ENCODE assay signal across 13 cellular contexts in genomic region chr1:183039330-183039729, GRCh38. TPM values are rescaled to one million over a fixed set of nuclear protein-coding genes. Genes with fewer than 3 reads are reported as not detected.
DNase-seq lines count a peak whose midpoint lies in the region; ATAC-seq, FAIRE-seq and TF ChIP-seq lines count a peak whose summit lies in the region.
"Had no signal": no experiment of that assay in that cellular context is flagged by ENCODE, and none has a peak within 500 bp of the region (broad histone marks: within the 10 kb centered on the region; RNA-seq: fewer than 3 reads in every experiment).

No MANE protein-coding gene starts in this region.

- no TSS peak for BruUV-seq in A673 (replicated peaks; lab: Mats Ljungman, UMichigan)
- no TSS peak for BruUV-seq in IMR-90 (replicated peaks; lab: Mats Ljungman, UMichigan)
- BruUV-seq in endothelial cell of umbilical vein (replicated peaks; lab: Mats Ljungman, UMichigan) = no TSS peak

- H3K9ac ChIP-seq in IMR-90 (ENCODE audit: low read depth, low read length) = no peak overlapping the region
- no peak overlapping the region for H3K9ac ChIP-seq in endothelial cell of umbilical vein (replicated peaks; ENCODE audit: extremely low read depth, insufficient read depth, low read length)

- no peak; the same call in 1 of the 2 replicates for ATAC-seq in IMR-90 (ENCODE audit: low read depth)
- no peak for ATAC-seq in psoas muscle
- ATAC-seq: activated CD8-positive, alpha-beta T cell treated with anti-CD3 and anti-CD28 coated beads, Interleukin-2, amount 10 ng/mL, durations not matched to agents 7 days and 5 days had no signal

- H3K9me1 ChIP-seq in IMR-90 (ENCODE audit: insufficient read depth, low read length) (peaks cover 16% of the 10 kb centered on the region), endothelial cell of umbilical vein (replicated peaks; ENCODE audit: control insufficient read depth, extremely low read depth, insufficient read depth, low read length) (no peaks in the 10 kb centered on the region)

- H2AFZ ChIP-seq in IMR-90 (replicated peaks; ENCODE audit: low read length, poor library complexity) (no peak overlapping the region), endothelial cell of umbilical vein (ENCODE audit: low read depth, low read length) (no peak overlapping the region)

- H3K18ac ChIP-seq in IMR-90 (ENCODE audit: low read depth, low read length) = no peak overlapping the region

- 76% methylated on average over 2 of the region's 4 CpGs; no CpG with 5 or more reads in 1 of the 2 experiments for WGBS in IMR-90 (ENCODE audit: extremely low coverage in 2 of 2, insufficient read length in 1 of 2), 2 experiments
- WGBS in psoas muscle, 3 donors = 73 to 83% (median 81%) methylated on average over 4 of the region's 4 CpGs

- no peak overlapping the region for H2AK9ac ChIP-seq in IMR-90 (replicated peaks; ENCODE audit: low read depth, low read length, poor library complexity)

- H3K79me1 ChIP-seq in IMR-90 (ENCODE audit: low read depth in 1 of 2, low read length in 2 of 2) = peaks cover 7 to 68% of the 10 kb centered on the region in 2 experiments

- 0 out of 2 replicates have a peak overlapping the region, but pooled peaks have one; percentile 29 for H2BK120ac ChIP-seq in IMR-90 (ENCODE audit: low read depth, low read length)

- H3K4ac ChIP-seq in IMR-90 (ENCODE audit: low read depth, low read length) = no peak overlapping the region; the same call in 1 of the 2 replicates

- no peaks in the 10 kb centered on the region for H3K36me3 ChIP-seq in A673 (ENCODE audit: insufficient read depth, low read length, poor library complexity, severe bottlenecking)
- peaks cover 4% of the 10 kb centered on the region for H3K36me3 ChIP-seq in IMR-90 (ENCODE audit: control insufficient read depth, insufficient read depth, low read length)
- no peaks in the 10 kb centered on the region for H3K36me3 ChIP-seq in endothelial cell of umbilical vein (ENCODE audit: control insufficient read depth in 2 of 2, extremely low read depth in 1 of 2, insufficient read depth in 2 of 2, low read length in 2 of 2)
- no peaks in the 10 kb centered on the region for H3K36me3 ChIP-seq in psoas muscle (ENCODE audit: insufficient read depth in 1 of 2, low read depth in 1 of 2)

- peak overlapping the region; percentile 17 for H2BK5ac ChIP-seq in IMR-90 (ENCODE audit: low read depth, low read length, poor library complexity, severe bottlenecking)

- TF ChIP-seq CTCF in A673 (conservative IDR thresholded peaks at IDR 0.05; ENCODE audit: low read depth, low read length) = no peak
- TF ChIP-seq CTCF in IMR-90 (conservative IDR thresholded peaks at IDR 0.05; ENCODE audit: low read depth, low read length) = no peak
- no peak for TF ChIP-seq CTCF in endothelial cell of umbilical vein (IDR thresholded peaks at IDR 0.05; ENCODE audit: extremely low read depth in 1 of 2, insufficient read depth in 1 of 2, low read depth in 1 of 2, low read length in 2 of 2)
- no peak for TF ChIP-seq CTCF in psoas muscle (IDR thresholded peaks at IDR 0.05)

- H2BK20ac ChIP-seq in IMR-90 (ENCODE audit: low read depth, low read length) = peak overlapping the region; percentile 33; the same call in 1 of the 2 replicates

- H2BK15ac ChIP-seq in IMR-90 (ENCODE audit: low read depth, low read length) = no peak overlapping the region

- H3K56ac ChIP-seq in IMR-90 (ENCODE audit: extremely low read depth, insufficient read depth, low read length) = no peak overlapping the region

- peak overlapping the region; percentile 4 for H3K4me3 ChIP-seq in A673 (ENCODE audit: low read depth, low read length, poor library complexity, severe bottlenecking)
- no peak overlapping the region for H3K4me3 ChIP-seq in IMR-90 (ENCODE audit: insufficient read depth, low read depth, low read length)
- H3K4me3 ChIP-seq in endothelial cell of umbilical vein (replicated peaks in 1 of 3; ENCODE audit: insufficient read depth in 1 of 3, low read depth in 1 of 3, low read length in 3 of 3) = no peak overlapping the region
- H3K4me3 ChIP-seq in psoas muscle = peak overlapping the region; percentile 4

- H4K20me1 ChIP-seq in IMR-90 (ENCODE audit: insufficient read depth, low read length) = peaks cover 89% of the 10 kb centered on the region
- no peaks in the 10 kb centered on the region for H4K20me1 ChIP-seq in endothelial cell of umbilical vein (replicated peaks; ENCODE audit: control insufficient read depth, extremely low read depth, insufficient read depth, low read length)

- in situ Hi-C loops in IMR-90 (cut with MboI; ENCODE audit: low sequenced_read_pairs) = no loop called here

- no peak for TF ChIP-seq RAD21 in IMR-90 (IDR thresholded peaks at IDR 0.05; ENCODE audit: low read length)

- H3K4me2 ChIP-seq in IMR-90 (ENCODE audit: low read depth, low read length) (peak overlapping the region; percentile 33; the same call in 1 of the 2 replicates), endothelial cell of umbilical vein (ENCODE audit: insufficient read depth, low read length) (peak overlapping the region; percentile 57)

- no peak overlapping the region for H4K5ac ChIP-seq in IMR-90 (ENCODE audit: low read depth, low read length)

- CTCF ChIA-PET in A673 (lab: Charles Lee) = no interaction called here
- CTCF ChIA-PET in IMR-90 (lab: Yijun Ruan, JAX) = no interaction called here
- CTCF ChIA-PET in endothelial cell of umbilical vein (lab: Charles Lee) = interaction anchor here (1.2 to 2.4 kb wide), 5 partner anchors 11 to 196 kb away, joined by 3 to 8 read pairs (median 4); no protein-coding TSS in a partner anchor

- POLR2A ChIA-PET in A673 (lab: Charles Lee; ENCODE audit: low non-redundant PET) = no interaction called here
- POLR2A ChIA-PET in IMR-90 (lab: Charles Lee; ENCODE audit: unreplicated experiment) = no interaction called here
- POLR2A ChIA-PET in endothelial cell of umbilical vein (lab: Charles Lee) = no interaction called here

- peaks cover 94% of the 10 kb centered on the region for H3K79me2 ChIP-seq in endothelial cell of umbilical vein (ENCODE audit: control insufficient read depth, insufficient read depth, low read length)

- H3K9me3 ChIP-seq in A673 (ENCODE audit: low read depth, low read length, poor library complexity, severe bottlenecking) = no peaks in the 10 kb centered on the region
- H3K9me3 ChIP-seq in IMR-90 (ENCODE audit: control insufficient read depth, insufficient read depth, low read length) = no peaks in the 10 kb centered on the region
- no peaks in the 10 kb centered on the region for H3K9me3 ChIP-seq in endothelial cell of umbilical vein (replicated peaks; ENCODE audit: control insufficient read depth, insufficient read depth, low read length)
- no peaks in the 10 kb centered on the region for H3K9me3 ChIP-seq in psoas muscle

- intact Hi-C loops in A673 (cut with micrococcal nuclease; ENCODE audit: unreplicated experiment) = no loop called here
- intact Hi-C loops in IMR-90 (cut with micrococcal nuclease) = no loop called here
- intact Hi-C loops in endothelial cell of umbilical vein (cut with micrococcal nuclease) = loop anchor here (5.0 kb wide), 1 partner anchor 68 kb away; no protein-coding TSS in a partner anchor
- intact Hi-C loops in psoas muscle (cut with DNase I) = no loop called here

- peak overlapping the region; percentile 98 for H3K27ac ChIP-seq in A673 (ENCODE audit: low read depth, low read length, poor library complexity, severe bottlenecking)
- H3K27ac ChIP-seq in IMR-90 (ENCODE audit: insufficient read depth, low read length) = no peak overlapping the region
- peak overlapping the region; percentile 59 for H3K27ac ChIP-seq in endothelial cell of umbilical vein (ENCODE audit: insufficient read depth, low read depth, low read length)
- H3K27ac ChIP-seq in psoas muscle = peak overlapping the region; percentile 65

- H3K4me1 ChIP-seq in A673 (ENCODE audit: insufficient read depth, low read length, poor library complexity, severe bottlenecking) = peaks cover 75% of the 10 kb centered on the region
- H3K4me1 ChIP-seq in IMR-90 (ENCODE audit: control insufficient read depth, insufficient read depth, low read length) = peaks cover 24% of the 10 kb centered on the region
- H3K4me1 ChIP-seq in endothelial cell of umbilical vein (ENCODE audit: control insufficient read depth, extremely low read depth, insufficient read depth, low read length) = peaks cover 27% of the 10 kb centered on the region
- H3K4me1 ChIP-seq in psoas muscle = peaks cover 49% of the 10 kb centered on the region

- TF ChIP-seq POLR2A in IMR-90 (IDR thresholded peaks at IDR 0.05; ENCODE audit: low read depth, low read length) (no peak), endothelial cell of umbilical vein (IDR thresholded peaks at IDR 0.05; ENCODE audit: low read depth, low read length) (no peak)

- DNase-seq in A673 (ENCODE audit: low spot score) (no peak), IMR-90 (no peak), endothelial cell of umbilical vein (ENCODE audit: low read depth, low spot score) (no peak), psoas muscle (no peak), amygdala (lab: John Stamatoyannopoulos, UW) (no peak), NCI-H774 (lab: John Stamatoyannopoulos, UW) (no peak), H4 (ENCODE audit: low spot score) (no peak)
- no peak for DNase-seq in activated CD4-positive, CD25-positive, alpha-beta regulatory T cell treated with anti-CD3 and anti-CD28 coated beads, Interleukin-2, amount 50 U/mL, for 72 hours
- DNase-seq: activated CD8-positive, alpha-beta T cell treated with anti-CD3 and anti-CD28 coated beads, Interleukin-2, amount 10 ng/mL, durations not matched to agents 7 days and 5 days; activated effector memory CD4-positive, alpha-beta T cell treated with anti-CD3 and anti-CD28 coated beads, Interleukin-2, amount 50 U/mL, for 16 hours; NCI-H1105 treated with DMSO at 0.1 percent for 48 hours; stimulated activated CD4-positive, alpha-beta T cell treated with anti-CD3 and anti-CD28 coated beads, Interleukin-2, amount 100 ng/mL, for 48 hours had no signal

- peak overlapping the region; percentile 73 for H3K23ac ChIP-seq in IMR-90 (ENCODE audit: low read depth, low read length)

- no peak for FAIRE-seq in endothelial cell of umbilical vein (lab: Jason Lieb, UNC)
- FAIRE-seq: D721Med had no signal

- H3K14ac ChIP-seq in IMR-90 (replicated peaks; ENCODE audit: low read depth, low read length) = peak overlapping the region; percentile 41; the same call in 1 of the 2 replicates

- no peak overlapping the region for H2AK5ac ChIP-seq in IMR-90 (ENCODE audit: low read depth, low read length)

- dilution Hi-C loops in IMR-90 (cut with HindIII; ENCODE audit: low sequenced_read_pairs, unreplicated experiment) = no loop called here
- dilution Hi-C loops in endothelial cell of umbilical vein (cut with MboI; ENCODE audit: extremely low pct_ligation_motif_present, low sequenced_read_pairs) = no loop called here

- no peak overlapping the region for H4K91ac ChIP-seq in IMR-90 (ENCODE audit: insufficient read depth, low read depth, low read length)

- H4K8ac ChIP-seq in IMR-90 (ENCODE audit: low read depth in 2 of 2, low read length in 2 of 2) = 0 out of 4 replicates have a peak overlapping the region, but pooled peaks of 1 of the 2 experiments have one; percentile 7

- H3K27me3 ChIP-seq in A673 (replicated peaks; ENCODE audit: insufficient read depth, low read depth, low read length, poor library complexity) = no peaks in the 10 kb centered on the region
- no peaks in the 10 kb centered on the region for H3K27me3 ChIP-seq in IMR-90 (ENCODE audit: control insufficient read depth, insufficient read depth, low read length)
- no peaks in the 10 kb centered on the region for H3K27me3 ChIP-seq in endothelial cell of umbilical vein (ENCODE audit: control insufficient read depth in 2 of 2, insufficient read depth in 2 of 2, low read length in 2 of 2)
- no peaks in the 10 kb centered on the region for H3K27me3 ChIP-seq in psoas muscle (ENCODE audit: insufficient read depth in 3 of 3, low read length in 2 of 3)

RNA-seq across cellular contexts. Expression of gene LAMC1, which starts 16.1 kb away (rescaled TPM):
- 95.5 and 98.6 TPM in 2 replicates for total RNA-seq in A673 (2021)
- total RNA-seq in IMR-90 (2012; rRNA removed) = 361 and 394 TPM in 2 replicates
- polyA plus RNA-seq in IMR-90 (2012; rRNA removed) = 223 and 249 TPM in 2 replicates
- polyA plus RNA-seq in IMR-90 (2012; cell fraction: cytosol; rRNA removed) = 90.5 and 125 TPM in 2 replicates
- polyA plus RNA-seq in IMR-90 (2012; cell fraction: nucleus; rRNA removed; ENCODE audit: low replicate concordance) = 105 and 251 TPM in 2 replicates
- 202 and 216 TPM in 2 replicates for total RNA-seq in endothelial cell of umbilical vein
- polyA plus RNA-seq in endothelial cell of umbilical vein = 81.6 and 92.5 TPM in 2 replicates
- 93.6 and 105 TPM in 2 replicates for polyA plus RNA-seq in endothelial cell of umbilical vein (2011; cell fraction: cytosol; rRNA removed)
- 151 and 214 TPM in 2 replicates for polyA plus RNA-seq in endothelial cell of umbilical vein (2011; cell fraction: nucleus; rRNA removed)
- 191 and 205 TPM in 2 replicates for polyA plus RNA-seq in endothelial cell of umbilical vein (2012)
- polyA minus RNA-seq in endothelial cell of umbilical vein = 218 and 293 TPM in 2 replicates
- polyA minus RNA-seq in endothelial cell of umbilical vein (2011; cell fraction: cytosol; rRNA and poly(A)+ RNA removed) = 22.8 TPM
- 130 and 167 TPM in 2 replicates for polyA minus RNA-seq in endothelial cell of umbilical vein (2011; cell fraction: nucleus; rRNA and poly(A)+ RNA removed)
- total RNA-seq in psoas muscle = 10 to 100 TPM; 71.4 to 94.4 (median 80.5) TPM
- polyA plus RNA-seq in psoas muscle = 10 to 100 TPM; 28.0 to 39.6 (median 30.5) TPM
- 99.6 and 122 TPM in 2 replicates for total RNA-seq in H4 (2014; rRNA removed; shearing (Covaris generic))
- total RNA-seq: activated CD8-positive, alpha-beta T cell treated with anti-CD3 and anti-CD28 coated beads, Interleukin-2, amount 10 ng/mL, durations not matched to agents 7 days and 5 days had no signal

Comparison
In these comparisons a context has a peak if more than half of its experiments do, and no peak if none do; other contexts are left out.
1. H3K4me3 ChIP-seq: peak in A673 (single experiment) and psoas muscle (single experiment); none in IMR-90 (single experiment) and endothelial cell of umbilical vein (0 of 3).